In the genomic region with DNA sequence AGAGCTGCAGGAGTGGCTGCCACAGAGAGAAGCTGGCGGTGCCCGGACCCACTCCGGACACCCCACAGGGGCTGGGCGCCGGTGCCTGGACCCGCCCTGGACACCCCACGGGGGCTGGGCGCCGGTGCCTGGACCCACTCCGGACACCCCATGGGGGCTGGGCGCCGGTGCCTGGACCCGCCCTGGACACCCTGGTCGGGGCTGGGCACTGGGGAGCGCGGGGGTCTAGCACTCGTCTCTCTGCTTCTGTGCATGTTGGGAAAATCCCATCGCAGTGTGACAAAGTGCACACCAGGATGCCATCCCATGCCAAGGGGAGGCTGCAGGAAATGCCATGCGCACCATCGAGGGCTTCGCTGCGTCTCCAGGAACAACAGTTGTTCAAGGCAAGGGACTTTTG, we compare ENCODE assay signal across 14 cellular contexts. TPM values are rescaled to one million over a fixed set of nuclear protein-coding genes. Genes with fewer than 3 reads are reported as not detected.
"Had no signal": no experiment of that assay in that cellular context is flagged by ENCODE, and none has a peak within 500 bp of the region (broad histone marks: within the 10 kb centered on the region; RNA-seq: fewer than 3 reads in every experiment).

No MANE protein-coding gene starts in this region.

RNA-seq across cellular contexts. Expression of gene DNMT3L, which starts 32.1 kb away (rescaled TPM):
- total RNA-seq: stomach, subcutaneous adipose tissue, suprapubic skin, temporal lobe, thoracic aorta, thyroid gland, tibial nerve, transverse colon, upper lobe of left lung, upper lobe of right lung, ureter, urinary bladder, uterus, vagina had no signal
- polyA plus RNA-seq: stomach, urinary bladder had no signal

RNA-seq across cellular contexts. Expression of gene AIRE, which starts 56.1 kb away (rescaled TPM):
- total RNA-seq: subcutaneous adipose tissue, suprapubic skin, thoracic aorta, transverse colon, upper lobe of left lung, upper lobe of right lung, ureter had no signal
- polyA plus RNA-seq: stomach had no signal
